Comparison of ENCODE assay signal across 19 cellular contexts in the genomic region with DNA sequence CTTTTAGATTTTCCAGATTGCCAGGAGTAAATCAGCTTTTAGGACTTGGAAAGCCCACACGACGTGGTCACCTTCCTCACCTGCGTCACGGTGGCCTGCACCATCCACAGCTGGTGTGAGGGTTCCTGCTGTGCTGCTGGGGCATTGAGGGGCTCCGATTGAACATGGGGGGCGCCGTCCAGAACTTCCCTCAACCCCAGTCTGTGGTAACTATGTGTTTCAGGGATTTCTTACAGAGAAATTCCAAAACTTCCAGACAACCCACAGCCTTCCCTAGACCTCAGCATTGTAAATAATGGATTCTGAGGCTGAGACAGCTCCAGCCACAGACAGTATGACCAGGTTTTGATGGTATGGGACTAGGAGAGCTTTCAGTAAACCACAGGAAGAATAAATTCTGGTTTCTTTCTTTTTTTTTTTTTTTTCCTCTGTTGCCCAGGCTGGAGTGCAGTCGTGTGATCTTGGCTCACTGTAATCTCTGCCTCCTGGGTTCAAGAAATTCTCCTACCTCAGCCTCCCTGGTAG. TPM values are rescaled to one million over a fixed set of nuclear protein-coding genes. Genes with fewer than 3 reads are reported as not detected.
DNase-seq lines count a peak whose midpoint lies in the region; ATAC-seq and TF ChIP-seq lines count a peak whose summit lies in the region.
"Had no signal": no experiment of that assay in that cellular context is flagged by ENCODE, and none has a peak within 500 bp of the region (broad histone marks: within the 10 kb centered on the region; RNA-seq: fewer than 3 reads in every experiment).

No MANE protein-coding gene starts in this region.

- peaks cover 69% of the 10 kb centered on the region for H3K79me2 ChIP-seq in MM.1S (ENCODE audit: low read length)

- no peak for ATAC-seq in activated B cell treated with CpG ODN at 0.5 μM for 24 hours (ENCODE audit: low read depth)

- H3F3A ChIP-seq in MM.1S (ENCODE audit: insufficient read depth, low read length) = no peaks in the 10 kb centered on the region

- CTCF ChIA-PET in activated B cell treated with CpG ODN at 0.5 μM for 24 hours (lab: Charles Lee) = no interaction called here

- H3K36me3 Mint-ChIP-seq in activated B cell treated with CpG ODN at 0.5 μM for 24 hours (ENCODE audit: low read depth) (peaks cover 73% of the 10 kb centered on the region), glutamatergic neuron (ENCODE audit: unreplicated experiment) (peaks cover 9% of the 10 kb centered on the region)

- H3K9me3 ChIP-seq in spleen (no peaks in the 10 kb centered on the region), MM.1S (replicated peaks; ENCODE audit: insufficient read depth, low read length) (no peaks in the 10 kb centered on the region)

- no peak for TF ChIP-seq CTCF in activated B cell treated with CpG ODN at 0.5 μM for 24 hours (IDR thresholded peaks at IDR 0.05)
- no peak for TF ChIP-seq CTCF in fibroblast of villous mesenchyme (IDR thresholded peaks at IDR 0.05; ENCODE audit: insufficient read depth, low read depth, low read length)
- no peak for TF ChIP-seq CTCF in spleen (IDR thresholded peaks at IDR 0.05 in 8 of 11, conservative IDR thresholded peaks at IDR 0.05 in 3 of 11)
- TF ChIP-seq CTCF in MM.1S (IDR thresholded peaks at IDR 0.05; ENCODE audit: low read length) = no peak
- TF ChIP-seq CTCF in glutamatergic neuron (IDR thresholded peaks at IDR 0.05; ENCODE audit: partially characterized antibody, unreplicated experiment) = no peak

- H4K20me1 ChIP-seq in MM.1S (ENCODE audit: insufficient read depth, low read length) = no peaks in the 10 kb centered on the region

- DNase-seq in GM03348 (ENCODE audit: low spot score) (peak; percentile 70), activated B cell treated with CpG ODN at 0.5 μM for 24 hours (no peak), fibroblast of villous mesenchyme (ENCODE audit: low read depth) (peak; percentile 67), spleen (peak; percentile 69), MM.1S (no peak), cortex of kidney (lab: John Stamatoyannopoulos, UW) (no peak), COLO829 (ENCODE audit: low spot score) (no peak), glutamatergic neuron (no peak)
- DNase-seq: DMS 273 treated with DMSO at 0.1 percent for 48 hours, H7, MV-4-11, NCI-H1417 treated with DMSO at 0.1 percent for 48 hours, NCI-H1930, NCI-H446 treated with DMSO at 0.1 percent for 48 hours, RPMI8226 had no signal

- H3K27me3 ChIP-seq in spleen (replicated peaks in 1 of 7) = no peaks in the 10 kb centered on the region
- no peaks in the 10 kb centered on the region for H3K27me3 ChIP-seq in MM.1S (replicated peaks; ENCODE audit: insufficient read depth, low read length)
- H3K27me3 ChIP-seq: BLaER1 treated with 17β-estradiol and CSF1 and Interleukin-3, amounts not matched to agents 10 nM and 100 nM had no signal

- H3K4me3 Mint-ChIP-seq in activated B cell treated with CpG ODN at 0.5 μM for 24 hours (no peak overlapping the region), glutamatergic neuron (ENCODE audit: unreplicated experiment) (no peak overlapping the region)

- H3K9ac ChIP-seq in MM.1S (ENCODE audit: low read length) = no peak overlapping the region
- H3K9ac ChIP-seq: BLaER1 treated with 17β-estradiol and CSF1 and Interleukin-3, amounts not matched to agents 10 nM and 100 nM had no signal

- H3K4me3 ChIP-seq in fibroblast of villous mesenchyme (ENCODE audit: low read depth, low read length) (no peak overlapping the region), spleen (no peak overlapping the region), MM.1S (ENCODE audit: low read length) (no peak overlapping the region)
- H3K4me3 ChIP-seq: BLaER1 treated with 17β-estradiol and CSF1 and Interleukin-3, amounts not matched to agents 10 nM and 100 nM had no signal

- 73 to 87% (median 80%) methylated on average over 8 of the region's 8 CpGs for WGBS in spleen, 5 donors

- H3K9me3 Mint-ChIP-seq in activated B cell treated with CpG ODN at 0.5 μM for 24 hours (no peaks in the 10 kb centered on the region), glutamatergic neuron (ENCODE audit: unreplicated experiment) (peaks cover 29% of the 10 kb centered on the region)

- no peaks in the 10 kb centered on the region for H3K9me2 ChIP-seq in MM.1S (replicated peaks; ENCODE audit: insufficient read depth, low read length)

- intact Hi-C loops in activated B cell treated with CpG ODN at 0.5 μM for 24 hours (cut with micrococcal nuclease) (no loop called here), spleen (cut with DNase I; ENCODE audit: low total_unique reads) (no loop called here)

- H3K27me3 Mint-ChIP-seq in activated B cell treated with CpG ODN at 0.5 μM for 24 hours (no peaks in the 10 kb centered on the region), glutamatergic neuron (ENCODE audit: unreplicated experiment) (peaks cover 13% of the 10 kb centered on the region)

- H3K4me2 ChIP-seq in MM.1S (ENCODE audit: low read depth, low read length) = no peak overlapping the region
- H3K4me2 ChIP-seq: BLaER1 treated with 17β-estradiol and CSF1 and Interleukin-3, amounts not matched to agents 10 nM and 100 nM had no signal

- TF ChIP-seq POLR2A in spleen (IDR thresholded peaks at IDR 0.05) = no peak

- POLR2A ChIA-PET in activated B cell treated with CpG ODN at 0.5 μM for 24 hours (lab: Charles Lee) = interaction anchor here (0.6 to 1.3 kb wide), 6 partner anchors 10 to 91 kb away, joined by 3 to 18 read pairs (median 6); partner anchors contain the start of genes DUSP22 and IRF4

- peaks cover 14 to 56% (median 49%) of the 10 kb centered on the region in 6 donors for H3K4me1 ChIP-seq in spleen
- H3K4me1 ChIP-seq in MM.1S (ENCODE audit: low read length) = no peaks in the 10 kb centered on the region

- H3K36me3 ChIP-seq in spleen (peaks cover 0 to 38% (median 19%) of the 10 kb centered on the region in 6 donors), MM.1S (replicated peaks; ENCODE audit: insufficient read depth, low read length) (peaks cover 16% of the 10 kb centered on the region)

- H3K27ac Mint-ChIP-seq in activated B cell treated with CpG ODN at 0.5 μM for 24 hours = peak overlapping the region; percentile 41
- H3K27ac Mint-ChIP-seq in glutamatergic neuron (ENCODE audit: unreplicated experiment) = no peak overlapping the region

- H3K27ac ChIP-seq in spleen (no peak overlapping the region), MM.1S (ENCODE audit: low read length) (no peak overlapping the region)
- H3K27ac ChIP-seq: BLaER1 treated with 17β-estradiol and CSF1 and Interleukin-3, amounts not matched to agents 10 nM and 100 nM; HL-60 had no signal

- H2AFZ ChIP-seq in MM.1S (ENCODE audit: low read length) = no peak overlapping the region

- H3K4me1 Mint-ChIP-seq in activated B cell treated with CpG ODN at 0.5 μM for 24 hours (peaks cover 85% of the 10 kb centered on the region), glutamatergic neuron (ENCODE audit: low read depth, unreplicated experiment) (no peaks in the 10 kb centered on the region)

RNA-seq across cellular contexts. Expression of gene IRF4, which starts 46.7 kb away (rescaled TPM):
- total RNA-seq in activated B cell treated with CpG ODN at 0.5 μM for 24 hours (417 and 426 TPM in 2 replicates), fibroblast of villous mesenchyme (under 0.01 TPM in 1 of 2 replicates, not detected in the other), spleen (10 to 100 TPM; 39.2 to 91.3 (median 52.0) TPM), glutamatergic neuron (ENCODE audit: unreplicated experiment) (0.37 TPM)
- polyA plus RNA-seq in spleen = 10 to 100 TPM in 2 of 3 donors, 1 to 10 TPM in 1; 8.7 to 11.9 (median 11.2) TPM
- total RNA-seq: LHCN-M2 had no signal
- polyA plus RNA-seq: AG04450 had no signal

RNA-seq across cellular contexts. Expression of gene DUSP22, which starts 52.6 kb away (rescaled TPM):
- total RNA-seq in activated B cell treated with CpG ODN at 0.5 μM for 24 hours (137 and 153 TPM in 2 replicates), fibroblast of villous mesenchyme (14.2 and 14.7 TPM in 2 replicates), spleen (100 to 1,000 TPM in 1 of 7 donors, 10 to 100 TPM in 6; 60.5 to 120 (median 75.5) TPM), glutamatergic neuron (ENCODE audit: unreplicated experiment) (40.4 TPM)
- polyA plus RNA-seq in spleen = 10 to 100 TPM; 41.2 to 65.7 (median 46.8) TPM

Comparison
In these comparisons a context has a peak if more than half of its experiments do, and no peak if none do; other contexts are left out.
1. DNase-seq: peak in GM03348 (single experiment), fibroblast of villous mesenchyme (single experiment) and spleen (single experiment); none in activated B cell treated with CpG ODN at 0.5 μM for 24 hours (single experiment), MM.1S (single experiment), cortex of kidney (single experiment), COLO829 (single experiment) and glutamatergic neuron (single experiment).
2. RNA of gene IRF4, which starts 46.7 kb away (total RNA-seq): 417 to 426 TPM in activated B cell treated with CpG ODN at 0.5 μM for 24 hours and 39.2 to 91.3 TPM in spleen; 0.37 TPM in glutamatergic neuron (single experiment) and under 0.01 TPM in fibroblast of villous mesenchyme; every median in the first group is over 10 times any median in the second.